7 cellular contexts compared by ENCODE assay signal in the genomic region with DNA sequence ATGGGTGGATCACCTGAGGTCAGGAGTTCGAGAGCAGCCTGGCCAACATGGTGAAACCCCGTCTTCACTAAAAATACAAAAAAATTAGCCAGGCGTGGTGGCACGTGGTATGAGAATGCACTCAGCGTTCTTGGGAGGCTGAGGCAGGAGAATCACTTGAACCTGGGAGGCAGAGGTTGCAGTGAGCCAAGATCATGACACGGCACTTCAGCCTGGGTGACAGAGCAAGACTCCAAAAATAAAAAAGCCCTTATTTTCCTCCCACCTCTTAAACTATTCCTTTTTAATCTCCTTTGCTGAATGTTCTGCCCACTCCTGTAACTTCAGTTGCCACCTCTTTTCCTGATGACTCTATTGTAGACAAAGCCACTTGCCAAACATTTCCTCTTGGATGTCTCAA.
A peak's percentile ranks its signal among the peaks of the same experiment; 100 is the strongest.
DNase-seq lines count a peak whose midpoint lies in the region; ATAC-seq, FAIRE-seq and TF ChIP-seq lines count a peak whose summit lies in the region.
"Not testable (repeated sequence)": the region's sequence is repeated elsewhere in the genome, so short reads cannot be mapped to it uniquely, and the experiment has no call there.

No MANE protein-coding gene starts in this region.

- not testable (repeated sequence) for H3K27ac ChIP-seq in astrocyte (ENCODE audit: low read depth, low read length)

- not testable (repeated sequence) for H3K27me3 Mint-ChIP-seq in T-helper 17 cell; activated T-helper 17 cell treated with anti-CD3 and anti-CD28 coated beads, Interleukin-2, amount 50 U/mL, for 72 hours; astrocyte (ENCODE audit: low read depth, unreplicated experiment); endothelial cell (ENCODE audit: unreplicated experiment); memory B cell; stimulated activated memory B cell treated with anti-CD40 and anti-IgM and Interleukin-4, amounts not matched to agents 10 μg/mL and 1 μg/mL and 100 μg/mL, for 72 hours

- TF ChIP-seq POLR2A in GM12891 (IDR thresholded peaks at IDR 0.05; ENCODE audit: low read depth, low read length) = not testable (repeated sequence)

- H3K27me3 ChIP-seq in astrocyte (ENCODE audit: insufficient read depth, low read length) = not testable (repeated sequence)

- not testable (repeated sequence) for H3K4me3 Mint-ChIP-seq in T-helper 17 cell; activated T-helper 17 cell treated with anti-CD3 and anti-CD28 coated beads, Interleukin-2, amount 50 U/mL, for 72 hours; astrocyte (ENCODE audit: unreplicated experiment); memory B cell; stimulated activated memory B cell treated with anti-CD40 and anti-IgM and Interleukin-4, amounts not matched to agents 10 μg/mL and 1 μg/mL and 100 μg/mL, for 72 hours
- H3K4me3 Mint-ChIP-seq in endothelial cell (ENCODE audit: unreplicated experiment) = peak overlapping the region; percentile 9

- not testable (repeated sequence) for H3K36me3 ChIP-seq in astrocyte (ENCODE audit: insufficient read depth, low read length)

- H3K4me1 Mint-ChIP-seq in T-helper 17 cell; activated T-helper 17 cell treated with anti-CD3 and anti-CD28 coated beads, Interleukin-2, amount 50 U/mL, for 72 hours; astrocyte (ENCODE audit: low read depth, unreplicated experiment); memory B cell: not testable (repeated sequence)
- H3K4me1 Mint-ChIP-seq in endothelial cell (ENCODE audit: unreplicated experiment) = peaks cover 13% of the 10 kb centered on the region
- peaks cover 11% of the 10 kb centered on the region for H3K4me1 Mint-ChIP-seq in stimulated activated memory B cell treated with anti-CD40 and anti-IgM and Interleukin-4, amounts not matched to agents 10 μg/mL and 1 μg/mL and 100 μg/mL, for 72 hours

- FAIRE-seq in GM12891 (lab: Jason Lieb, UNC) = peak; percentile 62
- FAIRE-seq in astrocyte (lab: Jason Lieb, UNC) = peak; percentile 52

- H3K4me1 ChIP-seq in astrocyte (ENCODE audit: insufficient read depth, low read length) = not testable (repeated sequence)

- H3K9me3 ChIP-seq in T-helper 17 cell (ENCODE audit: control insufficient read depth, low read length, poor library complexity, severe bottlenecking); astrocyte (ENCODE audit: insufficient read depth, low read depth, low read length): not testable (repeated sequence)

- not testable (repeated sequence) for H3K9me3 Mint-ChIP-seq in activated T-helper 17 cell treated with anti-CD3 and anti-CD28 coated beads, Interleukin-2, amount 50 U/mL, for 72 hours; astrocyte (ENCODE audit: unreplicated experiment); endothelial cell (ENCODE audit: unreplicated experiment); memory B cell; stimulated activated memory B cell treated with anti-CD40 and anti-IgM and Interleukin-4, amounts not matched to agents 10 μg/mL and 1 μg/mL and 100 μg/mL, for 72 hours

- H3K36me3 Mint-ChIP-seq in T-helper 17 cell (ENCODE audit: low read depth); astrocyte (ENCODE audit: low read depth, unreplicated experiment): not testable (repeated sequence)
- peaks cover 71% of the 10 kb centered on the region for H3K36me3 Mint-ChIP-seq in activated T-helper 17 cell treated with anti-CD3 and anti-CD28 coated beads, Interleukin-2, amount 50 U/mL, for 72 hours (ENCODE audit: low read depth)
- H3K36me3 Mint-ChIP-seq in endothelial cell (ENCODE audit: low read depth, unreplicated experiment) = peaks cover 17% of the 10 kb centered on the region
- peaks cover 18% of the 10 kb centered on the region for H3K36me3 Mint-ChIP-seq in memory B cell
- peaks cover 22% of the 10 kb centered on the region for H3K36me3 Mint-ChIP-seq in stimulated activated memory B cell treated with anti-CD40 and anti-IgM and Interleukin-4, amounts not matched to agents 10 μg/mL and 1 μg/mL and 100 μg/mL, for 72 hours

- H3K4me3 ChIP-seq in astrocyte (ENCODE audit: insufficient read depth, low read depth, low read length) = not testable (repeated sequence)

- not testable (repeated sequence) for ATAC-seq in T-helper 17 cell; activated T-helper 17 cell treated with anti-CD3 and anti-CD28 coated beads, Interleukin-2, amount 50 U/mL, for 72 hours (replicated peaks); memory B cell (ENCODE audit: low read depth); stimulated activated memory B cell treated with anti-CD40 and anti-IgM and Interleukin-4, amounts not matched to agents 10 μg/mL and 1 μg/mL and 100 μg/mL, for 72 hours

- H3K4me2 ChIP-seq in astrocyte (ENCODE audit: low read length) = not testable (repeated sequence)

- H2AFZ ChIP-seq in astrocyte (ENCODE audit: low read depth, low read length) = not testable (repeated sequence)

- not testable (repeated sequence) for TF ChIP-seq CTCF in astrocyte (IDR thresholded peaks at IDR 0.05; ENCODE audit: insufficient read depth, low read depth, low read length); endothelial cell (IDR thresholded peaks at IDR 0.05; ENCODE audit: unreplicated experiment)

- H3K27ac Mint-ChIP-seq in T-helper 17 cell = peak overlapping the region; percentile 57
- H3K27ac Mint-ChIP-seq in activated T-helper 17 cell treated with anti-CD3 and anti-CD28 coated beads, Interleukin-2, amount 50 U/mL, for 72 hours = peak overlapping the region; percentile 80
- not testable (repeated sequence) for H3K27ac Mint-ChIP-seq in astrocyte (ENCODE audit: unreplicated experiment); endothelial cell (ENCODE audit: unreplicated experiment)
- peak overlapping the region; percentile 72 for H3K27ac Mint-ChIP-seq in memory B cell
- H3K27ac Mint-ChIP-seq in stimulated activated memory B cell treated with anti-CD40 and anti-IgM and Interleukin-4, amounts not matched to agents 10 μg/mL and 1 μg/mL and 100 μg/mL, for 72 hours = peak overlapping the region; percentile 71

- not testable (repeated sequence) for H4K20me1 ChIP-seq in astrocyte (ENCODE audit: insufficient read depth, low read length)

- H3K79me2 ChIP-seq in astrocyte (ENCODE audit: insufficient read depth, low read length) = not testable (repeated sequence)

- not testable (repeated sequence) for H3K9ac ChIP-seq in astrocyte (ENCODE audit: low read length)

- DNase-seq in GM12891 (ENCODE audit: insufficient read length, low spot score); T-helper 17 cell; astrocyte (ENCODE audit: low read depth); endothelial cell (ENCODE audit: low spot score); memory B cell (ENCODE audit: low spot score in 2 of 2): not testable (repeated sequence)
